ENCODE assay signal across 8 cellular contexts in genomic region chr3:140941434-140942220, GRCh38. TPM values are rescaled to one million over a fixed set of nuclear protein-coding genes. Genes with fewer than 3 reads are reported as not detected.
A peak's percentile ranks its signal among the peaks of the same experiment; 100 is the strongest.
DNase-seq lines count a peak whose midpoint lies in the region; ATAC-seq lines count a peak whose summit lies in the region.

SLC25A36 (plus strand) TSS chr3:140941836; CDS start chr3:140942055, 219 bp downstream.

- peaks cover 23 to 30% (median 25%) of the 10 kb centered on the region in 10 experiments for H3K4me1 ChIP-seq in BLaER1 treated with 17β-estradiol and CSF1 and Interleukin-3, amounts not matched to agents 10 nM and 100 nM

- peaks cover 8% of the 10 kb centered on the region for H3K27me3 Mint-ChIP-seq in dendritic cell treated with granulocyte-macrophage colony-stimulating factor and Interleukin-4, amounts not matched to agents 40 ng/mL and 50 ng/mL, for 4 days

- peak; percentile 95 for ATAC-seq in GM19351 (IDR thresholded peaks at IDR 0.05; ENCODE audit: unreplicated experiment)
- peak; percentile 94 for ATAC-seq in HG03521 (IDR thresholded peaks at IDR 0.05; ENCODE audit: unreplicated experiment)
- peak; percentile 97 for ATAC-seq in left lobe of liver

- intact Hi-C loops in dendritic cell treated with granulocyte-macrophage colony-stimulating factor and Interleukin-4, amounts not matched to agents 40 ng/mL and 50 ng/mL, for 4 days (cut with micrococcal nuclease) = loop anchor here (5.0 kb wide), 1 partner anchor 1554 kb away; the partner anchor contains the start of gene COPB2

- peak within 1 kb of the TSS; percentile 98 for H3K4me3 Mint-ChIP-seq in dendritic cell treated with granulocyte-macrophage colony-stimulating factor and Interleukin-4, amounts not matched to agents 40 ng/mL and 50 ng/mL, for 4 days

- H3K4me2 ChIP-seq in BLaER1 treated with 17β-estradiol and CSF1 and Interleukin-3, amounts not matched to agents 10 nM and 100 nM = peak within 1 kb of the TSS; percentile 82 to 97 (median 86)

- peaks cover 24% of the 10 kb centered on the region for H3K4me1 Mint-ChIP-seq in dendritic cell treated with granulocyte-macrophage colony-stimulating factor and Interleukin-4, amounts not matched to agents 40 ng/mL and 50 ng/mL, for 4 days (ENCODE audit: low read depth)

- peaks cover 0 to 9% (median 0%) of the 10 kb centered on the region in 11 experiments; a peak in 2 of 22 replicates for H3K9me3 ChIP-seq in BLaER1 treated with 17β-estradiol and CSF1 and Interleukin-3, amounts not matched to agents 10 nM and 100 nM (replicated peaks in 1 of 11)

- peak within 1 kb of the TSS; percentile 71 to 99 (median 94) for H3K4me3 ChIP-seq in BLaER1 treated with 17β-estradiol and CSF1 and Interleukin-3, amounts not matched to agents 10 nM and 100 nM

- DNase-seq in NCI-H748 (lab: John Stamatoyannopoulos, UW; ENCODE audit: unreplicated experiment) = peak; percentile 99
- DNase-seq in activated CD4-positive, alpha-beta T cell treated with anti-CD3 and anti-CD28 coated beads, Interleukin-2, amount 50 U/mL, for 1 hour = peak; percentile 95
- DNase-seq in left lobe of liver (ENCODE audit: low spot score) = peak; percentile 78
- peak; percentile 96 for DNase-seq in stimulated activated CD4-positive, alpha-beta T cell treated with anti-CD3 and anti-CD28 coated beads, Interleukin-2, amount 100 ng/mL, for 4 hours (ENCODE audit: low read depth)

- H3K27ac ChIP-seq in BLaER1 treated with 17β-estradiol and CSF1 and Interleukin-3, amounts not matched to agents 10 nM and 100 nM = peak within 1 kb of the TSS; percentile 88 to 99 (median 97)

- H3K27ac Mint-ChIP-seq in dendritic cell treated with granulocyte-macrophage colony-stimulating factor and Interleukin-4, amounts not matched to agents 40 ng/mL and 50 ng/mL, for 4 days = peak within 1 kb of the TSS; percentile 95

- peaks cover 0 to 15% (median 3%) of the 10 kb centered on the region in 11 experiments; a peak in 9 of 22 replicates for H3K36me3 ChIP-seq in BLaER1 treated with 17β-estradiol and CSF1 and Interleukin-3, amounts not matched to agents 10 nM and 100 nM

- peaks cover 0 to 37% (median 20%) of the 10 kb centered on the region in 11 experiments; a peak in 11 of 22 replicates for H4K20me1 ChIP-seq in BLaER1 treated with 17β-estradiol and CSF1 and Interleukin-3, amounts not matched to agents 10 nM and 100 nM

- H3K9me3 Mint-ChIP-seq in dendritic cell treated with granulocyte-macrophage colony-stimulating factor and Interleukin-4, amounts not matched to agents 40 ng/mL and 50 ng/mL, for 4 days = peaks cover under 1% of the 10 kb centered on the region

- H3K27me3 ChIP-seq in BLaER1 treated with 17β-estradiol and CSF1 and Interleukin-3, amounts not matched to agents 10 nM and 100 nM = no peaks in the 10 kb centered on the region

- H3K9ac ChIP-seq in BLaER1 treated with 17β-estradiol and CSF1 and Interleukin-3, amounts not matched to agents 10 nM and 100 nM = peak within 1 kb of the TSS; percentile 97 to 99 (median 99)

- H3K36me3 Mint-ChIP-seq in dendritic cell treated with granulocyte-macrophage colony-stimulating factor and Interleukin-4, amounts not matched to agents 40 ng/mL and 50 ng/mL, for 4 days (ENCODE audit: low read depth) = peaks cover 21% of the 10 kb centered on the region

RNA-seq across cellular contexts. Expression of gene SLC25A36, which starts in this region (rescaled TPM):
- total RNA-seq in left lobe of liver = 3.3 TPM

Comparison
In these comparisons a context has a peak if more than half of its experiments do, and no peak if none do; other contexts are left out.
1. Peak in every context shown above with its lines: DNase-seq, ATAC-seq, H3K4me3 ChIP-seq and H3K27ac ChIP-seq.